ENCODE assay signal across 2 cellular contexts in the genomic region with DNA sequence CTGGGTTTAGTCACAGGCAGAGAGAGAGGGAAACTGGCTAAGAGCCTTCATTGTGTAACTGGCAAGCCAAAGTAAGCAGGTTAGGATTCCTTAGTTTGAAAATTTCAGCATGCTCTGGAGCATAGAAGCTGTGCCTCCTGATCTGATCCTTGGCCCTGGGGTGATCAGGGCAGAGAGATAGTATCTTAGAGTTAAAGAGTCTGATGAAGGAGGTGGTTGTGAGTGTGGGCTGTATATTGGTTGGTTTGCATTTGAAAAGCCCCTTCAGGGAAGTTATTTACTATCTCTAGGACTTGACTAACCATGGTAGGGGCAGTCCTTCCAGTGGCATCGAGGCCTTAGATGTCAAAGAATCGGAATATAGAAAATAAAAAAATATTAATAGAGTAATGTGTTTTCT.
TF ChIP-seq lines count a peak whose summit lies in the region.

No MANE protein-coding gene starts in this region.

TF ChIP-seq in GM23338, 12 proteins besides CTCF, POLR2A, EP300 and RAD21 (continues in another document):
- TF ChIP-seq CREB1 (CRISPR knock-in tag; IDR thresholded peaks at IDR 0.05; ENCODE audit: low read depth): no peak
- TF ChIP-seq, protein P1, sequence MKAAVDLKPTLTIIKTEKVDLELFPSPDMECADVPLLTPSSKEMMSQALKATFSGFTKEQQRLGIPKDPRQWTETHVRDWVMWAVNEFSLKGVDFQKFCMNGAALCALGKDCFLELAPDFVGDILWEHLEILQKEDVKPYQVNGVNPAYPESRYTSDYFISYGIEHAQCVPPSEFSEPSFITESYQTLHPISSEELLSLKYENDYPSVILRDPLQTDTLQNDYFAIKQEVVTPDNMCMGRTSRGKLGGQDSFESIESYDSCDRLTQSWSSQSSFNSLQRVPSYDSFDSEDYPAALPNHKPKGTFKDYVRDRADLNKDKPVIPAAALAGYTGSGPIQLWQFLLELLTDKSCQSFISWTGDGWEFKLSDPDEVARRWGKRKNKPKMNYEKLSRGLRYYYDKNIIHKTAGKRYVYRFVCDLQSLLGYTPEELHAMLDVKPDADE (IDR thresholded peaks at IDR 0.05): no peak
- no peak for TF ChIP-seq ZNF114 (CRISPR knock-in tag; IDR thresholded peaks at IDR 0.05)
- TF ChIP-seq, protein P2, sequence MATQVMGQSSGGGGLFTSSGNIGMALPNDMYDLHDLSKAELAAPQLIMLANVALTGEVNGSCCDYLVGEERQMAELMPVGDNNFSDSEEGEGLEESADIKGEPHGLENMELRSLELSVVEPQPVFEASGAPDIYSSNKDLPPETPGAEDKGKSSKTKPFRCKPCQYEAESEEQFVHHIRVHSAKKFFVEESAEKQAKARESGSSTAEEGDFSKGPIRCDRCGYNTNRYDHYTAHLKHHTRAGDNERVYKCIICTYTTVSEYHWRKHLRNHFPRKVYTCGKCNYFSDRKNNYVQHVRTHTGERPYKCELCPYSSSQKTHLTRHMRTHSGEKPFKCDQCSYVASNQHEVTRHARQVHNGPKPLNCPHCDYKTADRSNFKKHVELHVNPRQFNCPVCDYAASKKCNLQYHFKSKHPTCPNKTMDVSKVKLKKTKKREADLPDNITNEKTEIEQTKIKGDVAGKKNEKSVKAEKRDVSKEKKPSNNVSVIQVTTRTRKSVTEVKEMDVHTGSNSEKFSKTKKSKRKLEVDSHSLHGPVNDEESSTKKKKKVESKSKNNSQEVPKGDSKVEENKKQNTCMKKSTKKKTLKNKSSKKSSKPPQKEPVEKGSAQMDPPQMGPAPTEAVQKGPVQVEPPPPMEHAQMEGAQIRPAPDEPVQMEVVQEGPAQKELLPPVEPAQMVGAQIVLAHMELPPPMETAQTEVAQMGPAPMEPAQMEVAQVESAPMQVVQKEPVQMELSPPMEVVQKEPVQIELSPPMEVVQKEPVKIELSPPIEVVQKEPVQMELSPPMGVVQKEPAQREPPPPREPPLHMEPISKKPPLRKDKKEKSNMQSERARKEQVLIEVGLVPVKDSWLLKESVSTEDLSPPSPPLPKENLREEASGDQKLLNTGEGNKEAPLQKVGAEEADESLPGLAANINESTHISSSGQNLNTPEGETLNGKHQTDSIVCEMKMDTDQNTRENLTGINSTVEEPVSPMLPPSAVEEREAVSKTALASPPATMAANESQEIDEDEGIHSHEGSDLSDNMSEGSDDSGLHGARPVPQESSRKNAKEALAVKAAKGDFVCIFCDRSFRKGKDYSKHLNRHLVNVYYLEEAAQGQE (IDR thresholded peaks at IDR 0.05; ENCODE audit: unreplicated experiment): no peak
- TF ChIP-seq ZNF331 (CRISPR knock-in tag; IDR thresholded peaks at IDR 0.05; ENCODE audit: low read depth): no peak
- no peak for TF ChIP-seq POLR2AphosphoS5 (IDR thresholded peaks at IDR 0.05; ENCODE audit: low read depth)
- no peak for TF ChIP-seq JUNB (IDR thresholded peaks at IDR 0.05; ENCODE audit: unreplicated experiment)
- no peak for TF ChIP-seq EZH2phosphoT487 (IDR thresholded peaks at IDR 0.05; ENCODE audit: unreplicated experiment)
- no peak for TF ChIP-seq NANOG (IDR thresholded peaks at IDR 0.05; ENCODE audit: borderline replicate concordance)
- TF ChIP-seq EZH2 (IDR thresholded peaks at IDR 0.05; ENCODE audit: low read depth, unreplicated experiment): no peak
- no peak for TF ChIP-seq STAT1 (IDR thresholded peaks at IDR 0.05; ENCODE audit: unreplicated experiment)

TF ChIP-seq in H1, 55 proteins besides CTCF, POLR2A, EP300 and RAD21:
- TF ChIP-seq CHD2 (IDR thresholded peaks at IDR 0.05; ENCODE audit: low read length) (no peak), CREB1 (IDR thresholded peaks at IDR 0.05) (no peak), CEBPB (IDR thresholded peaks at IDR 0.05; ENCODE audit: low read depth, low read length) (no peak), RBBP5 (IDR thresholded peaks at IDR 0.05; ENCODE audit: borderline replicate concordance, low read depth, low read length) (no peak), KDM1A (IDR thresholded peaks at IDR 0.05; ENCODE audit: borderline replicate concordance, low read length) (no peak), SAP30 (IDR thresholded peaks at IDR 0.05; ENCODE audit: insufficient read depth, insufficient replicate concordance, low read length) (no peak), BACH1 (IDR thresholded peaks at IDR 0.05; ENCODE audit: low read length) (no peak), EGR1 (IDR thresholded peaks at IDR 0.05; ENCODE audit: borderline replicate concordance, low read depth, low read length) (no peak), JUN (IDR thresholded peaks at IDR 0.05; ENCODE audit: low read depth, low read length) (no peak), RXRA (IDR thresholded peaks at IDR 0.05; ENCODE audit: insufficient read depth, low read depth, low read length) (no peak), MAFK (IDR thresholded peaks at IDR 0.05; ENCODE audit: low read depth, low read length) (no peak), TBP (IDR thresholded peaks at IDR 0.05; ENCODE audit: low read depth, low read length) (no peak), POU5F1 (IDR thresholded peaks at IDR 0.05; ENCODE audit: low read depth, low read length) (no peak), SIN3A (conservative IDR thresholded peaks at IDR 0.05 in 1 of 2, IDR thresholded peaks at IDR 0.05 in 1 of 2; ENCODE audit: low read depth in 1 of 2, low read length in 2 of 2) (no peak), TAF1 (IDR thresholded peaks at IDR 0.05; ENCODE audit: low read depth, low read length) (no peak), JUND (IDR thresholded peaks at IDR 0.05; ENCODE audit: low read length) (no peak)
- TF ChIP-seq, protein P3, sequence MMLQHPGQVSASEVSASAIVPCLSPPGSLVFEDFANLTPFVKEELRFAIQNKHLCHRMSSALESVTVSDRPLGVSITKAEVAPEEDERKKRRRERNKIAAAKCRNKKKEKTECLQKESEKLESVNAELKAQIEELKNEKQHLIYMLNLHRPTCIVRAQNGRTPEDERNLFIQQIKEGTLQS (IDR thresholded peaks at IDR 0.05; ENCODE audit: insufficient read depth, low read depth, low read length): no peak
- TF ChIP-seq, protein P4, sequence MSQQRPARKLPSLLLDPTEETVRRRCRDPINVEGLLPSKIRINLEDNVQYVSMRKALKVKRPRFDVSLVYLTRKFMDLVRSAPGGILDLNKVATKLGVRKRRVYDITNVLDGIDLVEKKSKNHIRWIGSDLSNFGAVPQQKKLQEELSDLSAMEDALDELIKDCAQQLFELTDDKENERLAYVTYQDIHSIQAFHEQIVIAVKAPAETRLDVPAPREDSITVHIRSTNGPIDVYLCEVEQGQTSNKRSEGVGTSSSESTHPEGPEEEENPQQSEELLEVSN (IDR thresholded peaks at IDR 0.05): no peak
